Comparison of ENCODE assay signal across 37 cellular contexts in genomic region chr12:117344716-117345115, GRCh38. TPM values are rescaled to one million over a fixed set of nuclear protein-coding genes. Genes with fewer than 3 reads are reported as not detected.
"Had no signal": no experiment of that assay in that cellular context is flagged by ENCODE, and none has a peak within 500 bp of the region (broad histone marks: within the 10 kb centered on the region; RNA-seq: fewer than 3 reads in every experiment).

No MANE protein-coding gene starts in this region.

- H3K27me3 ChIP-seq: ascending aorta, left lung, neural progenitor cell, right atrium auricular region, tibial artery, uterus had no signal

- H3K36me3 Mint-ChIP-seq: activated naive CD8-positive, alpha-beta T cell treated with anti-CD3 and anti-CD28 coated beads for 36 hours; brain; natural killer cell; neural progenitor cell; stimulated activated naive B cell treated with anti-CD40 and anti-IgM and Interleukin-4, amounts not matched to agents 10 μg/mL and 1 μg/mL and 100 μg/mL, for 72 hours had no signal

- H3K4me3 Mint-ChIP-seq: activated naive CD4-positive, alpha-beta T cell treated with anti-CD3 and anti-CD28 coated beads for 36 hours; activated naive CD8-positive, alpha-beta T cell treated with anti-CD3 and anti-CD28 coated beads for 36 hours; activated T-helper 1 cell treated with anti-CD3 and anti-CD28 coated beads, Interleukin-12 subunit alpha, Interleukin-12 subunit beta, Interleukin-2, Interleukin-4 antibody, amounts not matched to agents 30 ng/mL and 10 ng/mL and 1 ng/mL, durations not matched to agents 14 hours and 24 hours and 36 hours; brain; natural killer cell; neural progenitor cell; stimulated activated naive B cell treated with anti-CD40 and anti-IgM and Interleukin-4, amounts not matched to agents 10 μg/mL and 1 μg/mL and 100 μg/mL, for 72 hours; T-helper 2 cell treated with Interferon-gamma antibody and Interleukin-4, amounts not matched to agents 5 μg/mL and 100 μg/mL, for 36 hours had no signal

- H2AFZ ChIP-seq: neural progenitor cell, parathyroid adenoma had no signal

- H3K9me3 Mint-ChIP-seq: activated T-helper 1 cell treated with anti-CD3 and anti-CD28 coated beads, Interleukin-12 subunit alpha, Interleukin-12 subunit beta, Interleukin-2, Interleukin-4 antibody, amounts not matched to agents 30 ng/mL and 10 ng/mL and 1 ng/mL, durations not matched to agents 14 hours and 24 hours and 36 hours; neural progenitor cell; T-helper 2 cell treated with Interferon-gamma antibody and Interleukin-4, amounts not matched to agents 5 μg/mL and 100 μg/mL, for 36 hours had no signal

- H3K4me1 ChIP-seq: adrenal gland, ascending aorta, heart left ventricle, left lung, lower lobe of right lung, neural progenitor cell, parathyroid adenoma, right atrium auricular region, stomach, tibial artery, uterus had no signal

- H3K27ac Mint-ChIP-seq: activated naive CD4-positive, alpha-beta T cell treated with anti-CD3 and anti-CD28 coated beads for 36 hours; activated naive CD8-positive, alpha-beta T cell treated with anti-CD3 and anti-CD28 coated beads for 36 hours; activated T-helper 1 cell treated with anti-CD3 and anti-CD28 coated beads, Interleukin-12 subunit alpha, Interleukin-12 subunit beta, Interleukin-2, Interleukin-4 antibody, amounts not matched to agents 30 ng/mL and 10 ng/mL and 1 ng/mL, durations not matched to agents 14 hours and 24 hours and 36 hours; brain; natural killer cell; neural progenitor cell; stimulated activated naive B cell treated with anti-CD40 and anti-IgM and Interleukin-4, amounts not matched to agents 10 μg/mL and 1 μg/mL and 100 μg/mL, for 72 hours; T-helper 2 cell treated with Interferon-gamma antibody and Interleukin-4, amounts not matched to agents 5 μg/mL and 100 μg/mL, for 36 hours had no signal

- H3K9ac ChIP-seq: neural progenitor cell, parathyroid adenoma had no signal

- H3K27ac ChIP-seq: adrenal gland, ascending aorta, heart left ventricle, left lung, lower lobe of right lung, neural progenitor cell, parathyroid adenoma, right atrium auricular region, stomach, tibial artery, uterus, WERI-Rb-1 had no signal

- H3K9me3 ChIP-seq: adrenal gland, ascending aorta, uterus had no signal

- H3K4me1 Mint-ChIP-seq: activated naive CD8-positive, alpha-beta T cell treated with anti-CD3 and anti-CD28 coated beads for 36 hours; brain; neural progenitor cell; stimulated activated naive B cell treated with anti-CD40 and anti-IgM and Interleukin-4, amounts not matched to agents 10 μg/mL and 1 μg/mL and 100 μg/mL, for 72 hours had no signal

- DNase-seq: activated CD4-positive, alpha-beta T cell treated with anti-CD3 and anti-CD28 coated beads for 48 hours; activated CD4-positive, alpha-beta T cell treated with anti-CD3 and anti-CD28 coated beads, Interleukin-2, amount 50 U/mL, for 48 hours; activated CD8-positive, alpha-beta memory T cell treated with anti-CD3 and anti-CD28 coated beads for 24 hours; activated effector memory CD4-positive, alpha-beta T cell treated with anti-CD3 and anti-CD28 coated beads, Interleukin-2, amount 50 U/mL, for 16 hours; activated naive CD4-positive, alpha-beta T cell treated with anti-CD3 and anti-CD28 coated beads for 36 hours; activated naive CD8-positive, alpha-beta T cell treated with anti-CD3 and anti-CD28 coated beads for 36 hours; activated T-cell treated with anti-CD3 and anti-CD28 coated beads, Interleukin-2, amount 50 U/mL, for 1 hour; adrenal gland; caudate nucleus; cortex of kidney; heart left ventricle; hypothalamus; left lung; lower lobe of right lung; mesendoderm; natural killer cell; occipital lobe; stimulated activated CD4-positive, alpha-beta T cell treated with anti-CD3 and anti-CD28 coated beads, Interleukin-15, amount 100 ng/mL, for 24 hours; stimulated activated CD4-positive, alpha-beta T cell treated with anti-CD3 and anti-CD28 coated beads, Interleukin-2, amount 100 ng/mL, for 24 hours; stimulated activated naive B cell treated with anti-CD40 and anti-IgM and Interleukin-4, amounts not matched to agents 10 μg/mL and 1 μg/mL and 100 μg/mL, for 72 hours; stomach; T-helper 1 cell; uterus; WERI-Rb-1 had no signal

- H3K4me3 ChIP-seq: adrenal gland, ascending aorta, heart left ventricle, left lung, lower lobe of right lung, neural progenitor cell, right atrium auricular region, smooth muscle cell, stomach, tibial artery, uterus had no signal

- H3K4me2 ChIP-seq: neural progenitor cell, smooth muscle cell had no signal

- FAIRE-seq: TTC549 had no signal

- H3K79me2 ChIP-seq: parathyroid adenoma had no signal

- H3K36me3 ChIP-seq: adrenal gland, ascending aorta, heart left ventricle, left lung, lower lobe of right lung, neural progenitor cell, right atrium auricular region, stomach, tibial artery, uterus, WERI-Rb-1 had no signal

- ATAC-seq: activated CD4-positive, CD25-positive, alpha-beta regulatory T cell treated with anti-CD3 and anti-CD28 coated beads, Interleukin-2, amount 50 U/mL, for 24 hours; heart left ventricle; left lung; lower lobe of right lung; natural killer cell; stimulated activated naive B cell treated with anti-CD40 and anti-IgM and Interleukin-4, amounts not matched to agents 10 μg/mL and 1 μg/mL and 100 μg/mL, for 72 hours had no signal

RNA-seq across cellular contexts. Expression of gene NOS1, which starts 16.7 kb away (rescaled TPM):
- total RNA-seq: activated naive CD8-positive, alpha-beta T cell treated with anti-CD3 and anti-CD28 coated beads for 36 hours; activated T-helper 1 cell treated with anti-CD3 and anti-CD28 coated beads, Interleukin-12 subunit alpha, Interleukin-12 subunit beta, Interleukin-2, Interleukin-4 antibody, amounts not matched to agents 30 ng/mL and 10 ng/mL and 1 ng/mL, durations not matched to agents 14 hours and 24 hours and 36 hours; chondrocyte; mononuclear cell; natural killer cell had no signal
- polyA plus RNA-seq: smooth muscle cell had no signal
